Comparison of ENCODE assay signal across 1 cellular context in genomic region chr18:50614838-50615237, GRCh38.
TF ChIP-seq lines count a peak whose summit lies in the region.

No MANE protein-coding gene starts in this region.

TF ChIP-seq in HepG2, 621 proteins besides CTCF, POLR2A, EP300 and RAD21 (continued from another document and continues in another):
- peak; percentile 41; the same call in 1 of the 2 replicates for TF ChIP-seq ZNF503 (CRISPR knock-in tag; IDR thresholded peaks at IDR 0.05)
- TF ChIP-seq SATB2 (CRISPR knock-in tag; IDR thresholded peaks at IDR 0.05) = no peak
- no peak for TF ChIP-seq ADNP (CRISPR knock-in tag; IDR thresholded peaks at IDR 0.05)
- peak; percentile 84 for TF ChIP-seq HMG20A (CRISPR knock-in tag; IDR thresholded peaks at IDR 0.05; ENCODE audit: borderline replicate concordance)
- no peak for TF ChIP-seq ZNF720 (CRISPR knock-in tag; IDR thresholded peaks at IDR 0.05)
- TF ChIP-seq, protein P1, sequence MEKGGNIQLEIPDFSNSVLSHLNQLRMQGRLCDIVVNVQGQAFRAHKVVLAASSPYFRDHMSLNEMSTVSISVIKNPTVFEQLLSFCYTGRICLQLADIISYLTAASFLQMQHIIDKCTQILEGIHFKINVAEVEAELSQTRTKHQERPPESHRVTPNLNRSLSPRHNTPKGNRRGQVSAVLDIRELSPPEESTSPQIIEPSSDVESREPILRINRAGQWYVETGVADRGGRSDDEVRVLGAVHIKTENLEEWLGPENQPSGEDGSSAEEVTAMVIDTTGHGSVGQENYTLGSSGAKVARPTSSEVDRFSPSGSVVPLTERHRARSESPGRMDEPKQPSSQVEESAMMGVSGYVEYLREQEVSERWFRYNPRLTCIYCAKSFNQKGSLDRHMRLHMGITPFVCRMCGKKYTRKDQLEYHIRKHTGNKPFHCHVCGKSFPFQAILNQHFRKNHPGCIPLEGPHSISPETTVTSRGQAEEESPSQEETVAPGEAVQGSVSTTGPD (CRISPR knock-in tag; IDR thresholded peaks at IDR 0.05) = no peak
- no peak for TF ChIP-seq ZNF333 (CRISPR knock-in tag; IDR thresholded peaks at IDR 0.05; ENCODE audit: borderline replicate concordance)
- TF ChIP-seq ZNF614 (CRISPR knock-in tag; IDR thresholded peaks at IDR 0.05; ENCODE audit: borderline replicate concordance) = 0 out of 2 replicates have a peak, but pooled peaks have one; percentile 48
- peak; percentile 52 for TF ChIP-seq ASH2L (IDR thresholded peaks at IDR 0.05; ENCODE audit: insufficient read length, low read depth, low read length)
- TF ChIP-seq ZFX (CRISPR knock-in tag; IDR thresholded peaks at IDR 0.05; ENCODE audit: low read depth) = no peak
- TF ChIP-seq HIC2 (CRISPR knock-in tag; IDR thresholded peaks at IDR 0.05; ENCODE audit: low read depth) = peak; percentile 96
- TF ChIP-seq NFIB (CRISPR knock-in tag; IDR thresholded peaks at IDR 0.05; ENCODE audit: borderline replicate concordance) = no peak
- peak; percentile 40; the same call in 1 of the 2 replicates for TF ChIP-seq ZMYM4 (CRISPR knock-in tag; IDR thresholded peaks at IDR 0.05)
- TF ChIP-seq, protein P2, sequence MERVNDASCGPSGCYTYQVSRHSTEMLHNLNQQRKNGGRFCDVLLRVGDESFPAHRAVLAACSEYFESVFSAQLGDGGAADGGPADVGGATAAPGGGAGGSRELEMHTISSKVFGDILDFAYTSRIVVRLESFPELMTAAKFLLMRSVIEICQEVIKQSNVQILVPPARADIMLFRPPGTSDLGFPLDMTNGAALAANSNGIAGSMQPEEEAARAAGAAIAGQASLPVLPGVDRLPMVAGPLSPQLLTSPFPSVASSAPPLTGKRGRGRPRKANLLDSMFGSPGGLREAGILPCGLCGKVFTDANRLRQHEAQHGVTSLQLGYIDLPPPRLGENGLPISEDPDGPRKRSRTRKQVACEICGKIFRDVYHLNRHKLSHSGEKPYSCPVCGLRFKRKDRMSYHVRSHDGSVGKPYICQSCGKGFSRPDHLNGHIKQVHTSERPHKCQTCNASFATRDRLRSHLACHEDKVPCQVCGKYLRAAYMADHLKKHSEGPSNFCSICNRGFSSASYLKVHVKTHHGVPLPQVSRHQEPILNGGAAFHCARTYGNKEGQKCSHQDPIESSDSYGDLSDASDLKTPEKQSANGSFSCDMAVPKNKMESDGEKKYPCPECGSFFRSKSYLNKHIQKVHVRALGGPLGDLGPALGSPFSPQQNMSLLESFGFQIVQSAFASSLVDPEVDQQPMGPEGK (CRISPR knock-in tag; IDR thresholded peaks at IDR 0.05) = 0 out of 2 replicates have a peak, but pooled peaks have one; percentile 12
- no peak for TF ChIP-seq ZNF44 (CRISPR knock-in tag; IDR thresholded peaks at IDR 0.05)
- TF ChIP-seq ZNF547 (CRISPR knock-in tag; IDR thresholded peaks at IDR 0.05) = no peak
- TF ChIP-seq, protein P3, sequence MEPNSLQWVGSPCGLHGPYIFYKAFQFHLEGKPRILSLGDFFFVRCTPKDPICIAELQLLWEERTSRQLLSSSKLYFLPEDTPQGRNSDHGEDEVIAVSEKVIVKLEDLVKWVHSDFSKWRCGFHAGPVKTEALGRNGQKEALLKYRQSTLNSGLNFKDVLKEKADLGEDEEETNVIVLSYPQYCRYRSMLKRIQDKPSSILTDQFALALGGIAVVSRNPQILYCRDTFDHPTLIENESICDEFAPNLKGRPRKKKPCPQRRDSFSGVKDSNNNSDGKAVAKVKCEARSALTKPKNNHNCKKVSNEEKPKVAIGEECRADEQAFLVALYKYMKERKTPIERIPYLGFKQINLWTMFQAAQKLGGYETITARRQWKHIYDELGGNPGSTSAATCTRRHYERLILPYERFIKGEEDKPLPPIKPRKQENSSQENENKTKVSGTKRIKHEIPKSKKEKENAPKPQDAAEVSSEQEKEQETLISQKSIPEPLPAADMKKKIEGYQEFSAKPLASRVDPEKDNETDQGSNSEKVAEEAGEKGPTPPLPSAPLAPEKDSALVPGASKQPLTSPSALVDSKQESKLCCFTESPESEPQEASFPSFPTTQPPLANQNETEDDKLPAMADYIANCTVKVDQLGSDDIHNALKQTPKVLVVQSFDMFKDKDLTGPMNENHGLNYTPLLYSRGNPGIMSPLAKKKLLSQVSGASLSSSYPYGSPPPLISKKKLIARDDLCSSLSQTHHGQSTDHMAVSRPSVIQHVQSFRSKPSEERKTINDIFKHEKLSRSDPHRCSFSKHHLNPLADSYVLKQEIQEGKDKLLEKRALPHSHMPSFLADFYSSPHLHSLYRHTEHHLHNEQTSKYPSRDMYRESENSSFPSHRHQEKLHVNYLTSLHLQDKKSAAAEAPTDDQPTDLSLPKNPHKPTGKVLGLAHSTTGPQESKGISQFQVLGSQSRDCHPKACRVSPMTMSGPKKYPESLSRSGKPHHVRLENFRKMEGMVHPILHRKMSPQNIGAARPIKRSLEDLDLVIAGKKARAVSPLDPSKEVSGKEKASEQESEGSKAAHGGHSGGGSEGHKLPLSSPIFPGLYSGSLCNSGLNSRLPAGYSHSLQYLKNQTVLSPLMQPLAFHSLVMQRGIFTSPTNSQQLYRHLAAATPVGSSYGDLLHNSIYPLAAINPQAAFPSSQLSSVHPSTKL (CRISPR knock-in tag; IDR thresholded peaks at IDR 0.05) = peak; percentile 91
- no peak for TF ChIP-seq MATR3 (CRISPR knock-in tag; IDR thresholded peaks at IDR 0.05)
- TF ChIP-seq SKI (IDR thresholded peaks at IDR 0.05; ENCODE audit: partially characterized antibody) = peak; percentile 45
- peak; percentile 77; the same call in 1 of the 2 replicates for TF ChIP-seq NFKBIZ (CRISPR knock-in tag; IDR thresholded peaks at IDR 0.05)
- TF ChIP-seq ZNF569 (CRISPR knock-in tag; IDR thresholded peaks at IDR 0.05; ENCODE audit: borderline replicate concordance) = no peak
- TF ChIP-seq ZSCAN31 (CRISPR knock-in tag; IDR thresholded peaks at IDR 0.05; ENCODE audit: low read depth) = no peak
- TF ChIP-seq ZNF329 (CRISPR knock-in tag; IDR thresholded peaks at IDR 0.05; ENCODE audit: low read depth) = no peak
- no peak for TF ChIP-seq CREB1 (IDR thresholded peaks at IDR 0.05)
- TF ChIP-seq CREB1 (CRISPR knock-in tag; IDR thresholded peaks at IDR 0.05) = peak; percentile 58; the same call in 1 of the 2 replicates
- 0 out of 2 replicates have a peak, but pooled peaks have one; percentile 24 for TF ChIP-seq IKZF5 (CRISPR knock-in tag; IDR thresholded peaks at IDR 0.05)
- peak; percentile 76; the same call in 1 of the 2 replicates for TF ChIP-seq NCOR1 (IDR thresholded peaks at IDR 0.05; ENCODE audit: borderline replicate concordance, low read length)
- TF ChIP-seq GATAD2A (CRISPR knock-in tag; IDR thresholded peaks at IDR 0.05) = peak; percentile 98
- peak; percentile 36; the same call in 1 of the 2 replicates for TF ChIP-seq ZNF556 (CRISPR knock-in tag; IDR thresholded peaks at IDR 0.05; ENCODE audit: borderline replicate concordance)
- no peak for TF ChIP-seq ZNF34 (CRISPR knock-in tag; IDR thresholded peaks at IDR 0.05; ENCODE audit: borderline replicate concordance)
- TF ChIP-seq ZNF747 (CRISPR knock-in tag; IDR thresholded peaks at IDR 0.05; ENCODE audit: borderline replicate concordance) = peak; percentile 45; the same call in 1 of the 2 replicates
- TF ChIP-seq NR2F2 (IDR thresholded peaks at IDR 0.05; ENCODE audit: borderline replicate concordance, low read depth) = no peak
- no peak for TF ChIP-seq E2F1 (CRISPR knock-in tag; IDR thresholded peaks at IDR 0.05)
- TF ChIP-seq GABPA (IDR thresholded peaks at IDR 0.05; ENCODE audit: low read depth, low read length) = no peak
- TF ChIP-seq GABPA (CRISPR knock-in tag; IDR thresholded peaks at IDR 0.05; ENCODE audit: low read depth) = 0 out of 2 replicates have a peak, but pooled peaks have one; percentile 13
- peak; percentile 69; the same call in 1 of the 2 replicates for TF ChIP-seq ZNF7 (CRISPR knock-in tag; IDR thresholded peaks at IDR 0.05)
- TF ChIP-seq ZNF777 (CRISPR knock-in tag; IDR thresholded peaks at IDR 0.05) = no peak
- TF ChIP-seq ZBTB21 (CRISPR knock-in tag; IDR thresholded peaks at IDR 0.05) = 0 out of 2 replicates have a peak, but pooled peaks have one; percentile 35
- no peak for TF ChIP-seq JDP2 (CRISPR knock-in tag; IDR thresholded peaks at IDR 0.05; ENCODE audit: borderline replicate concordance)
- no peak; the same call in 1 of the 2 replicates for TF ChIP-seq KDM1A (CRISPR knock-in tag; IDR thresholded peaks at IDR 0.05)
- peak; percentile 82 for TF ChIP-seq ISL2 (CRISPR knock-in tag; IDR thresholded peaks at IDR 0.05)
- TF ChIP-seq PRPF4 (IDR thresholded peaks at IDR 0.05; ENCODE audit: low read depth, low read length, poor library complexity, severe bottlenecking) = no peak
- TF ChIP-seq, protein P4, sequence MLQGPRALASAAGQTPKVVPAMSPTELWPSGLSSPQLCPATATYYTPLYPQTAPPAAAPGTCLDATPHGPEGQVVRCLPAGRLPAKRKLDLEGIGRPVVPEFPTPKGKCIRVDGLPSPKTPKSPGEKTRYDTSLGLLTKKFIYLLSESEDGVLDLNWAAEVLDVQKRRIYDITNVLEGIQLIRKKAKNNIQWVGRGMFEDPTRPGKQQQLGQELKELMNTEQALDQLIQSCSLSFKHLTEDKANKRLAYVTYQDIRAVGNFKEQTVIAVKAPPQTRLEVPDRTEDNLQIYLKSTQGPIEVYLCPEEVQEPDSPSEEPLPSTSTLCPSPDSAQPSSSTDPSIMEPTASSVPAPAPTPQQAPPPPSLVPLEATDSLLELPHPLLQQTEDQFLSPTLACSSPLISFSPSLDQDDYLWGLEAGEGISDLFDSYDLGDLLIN (CRISPR knock-in tag; IDR thresholded peaks at IDR 0.05; ENCODE audit: borderline replicate concordance) = no peak
- no peak for TF ChIP-seq TMF1 (CRISPR knock-in tag; IDR thresholded peaks at IDR 0.05; ENCODE audit: low read depth)
- TF ChIP-seq, protein P5, sequence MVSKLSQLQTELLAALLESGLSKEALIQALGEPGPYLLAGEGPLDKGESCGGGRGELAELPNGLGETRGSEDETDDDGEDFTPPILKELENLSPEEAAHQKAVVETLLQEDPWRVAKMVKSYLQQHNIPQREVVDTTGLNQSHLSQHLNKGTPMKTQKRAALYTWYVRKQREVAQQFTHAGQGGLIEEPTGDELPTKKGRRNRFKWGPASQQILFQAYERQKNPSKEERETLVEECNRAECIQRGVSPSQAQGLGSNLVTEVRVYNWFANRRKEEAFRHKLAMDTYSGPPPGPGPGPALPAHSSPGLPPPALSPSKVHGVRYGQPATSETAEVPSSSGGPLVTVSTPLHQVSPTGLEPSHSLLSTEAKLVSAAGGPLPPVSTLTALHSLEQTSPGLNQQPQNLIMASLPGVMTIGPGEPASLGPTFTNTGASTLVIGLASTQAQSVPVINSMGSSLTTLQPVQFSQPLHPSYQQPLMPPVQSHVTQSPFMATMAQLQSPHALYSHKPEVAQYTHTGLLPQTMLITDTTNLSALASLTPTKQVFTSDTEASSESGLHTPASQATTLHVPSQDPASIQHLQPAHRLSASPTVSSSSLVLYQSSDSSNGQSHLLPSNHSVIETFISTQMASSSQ (IDR thresholded peaks at IDR 0.05; ENCODE audit: low read depth) = no peak
- TF ChIP-seq, protein P5 (CRISPR knock-in tag; IDR thresholded peaks at IDR 0.05; ENCODE audit: borderline replicate concordance) = peak; percentile 62; the same call in 1 of the 2 replicates
- TF ChIP-seq JARID2 (CRISPR knock-in tag; IDR thresholded peaks at IDR 0.05; ENCODE audit: insufficient replicate concordance) = no peak
